ENCODE assay signal across 14 cellular contexts in the genomic region with DNA sequence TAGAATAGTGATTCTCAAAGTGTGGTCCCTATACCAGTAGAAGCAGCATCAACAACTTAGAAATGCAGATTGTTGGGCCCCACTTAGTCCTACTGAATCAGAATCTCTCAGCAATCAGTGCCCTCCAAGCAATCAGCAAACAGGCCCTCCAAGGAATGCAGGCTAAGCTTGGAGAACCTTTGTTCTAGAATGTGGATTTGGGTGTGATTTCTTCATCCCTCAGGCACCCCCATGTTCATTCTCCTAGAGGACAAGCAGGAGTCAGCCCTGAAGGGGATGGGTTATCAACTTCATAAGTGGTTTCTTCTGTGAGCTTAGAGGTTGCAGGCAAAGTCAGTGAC. TPM values are rescaled to one million over a fixed set of nuclear protein-coding genes. Genes with fewer than 3 reads are reported as not detected.
DNase-seq lines count a peak whose midpoint lies in the region; ATAC-seq and TF ChIP-seq lines count a peak whose summit lies in the region.
"Had no signal": no experiment of that assay in that cellular context is flagged by ENCODE, and none has a peak within 500 bp of the region (broad histone marks: within the 10 kb centered on the region; RNA-seq: fewer than 3 reads in every experiment).

No MANE protein-coding gene starts in this region.

- H3K4me1 ChIP-seq in lower lobe of right lung = peaks cover 46% of the 10 kb centered on the region
- H3K4me1 ChIP-seq in thyroid gland = peaks cover 35 to 38% of the 10 kb centered on the region in 2 donors

- TF ChIP-seq POLR2A in thyroid gland (IDR thresholded peaks at IDR 0.05) = no peak

- CTCF ChIA-PET in activated naive CD4-positive, alpha-beta T cell treated with anti-CD3 and anti-CD28 coated beads, Interleukin-2, amount 10 ng/mL, durations not matched to agents 7 days and 5 days (lab: Charles Lee) = interaction anchor here (1.0 to 3.1 kb wide), 5 partner anchors 18 to 71 kb away, joined by 3 to 10 read pairs (median 5); no protein-coding TSS in a partner anchor

- H3K27me3 Mint-ChIP-seq in activated naive CD4-positive, alpha-beta T cell treated with anti-CD3 and anti-CD28 coated beads, Interleukin-2, amount 10 ng/mL, durations not matched to agents 7 days and 5 days = no peaks in the 10 kb centered on the region
- H3K27me3 Mint-ChIP-seq in T-helper 17 cell = no peaks in the 10 kb centered on the region

- H3K36me3 ChIP-seq in lower lobe of right lung (peaks cover 19% of the 10 kb centered on the region), thyroid gland (no peaks in the 10 kb centered on the region)

- TF ChIP-seq CTCF in lower lobe of right lung (IDR thresholded peaks at IDR 0.05) = no peak
- no peak for TF ChIP-seq CTCF in thyroid gland (IDR thresholded peaks at IDR 0.05)

- H3K4me3 Mint-ChIP-seq in activated naive CD4-positive, alpha-beta T cell treated with anti-CD3 and anti-CD28 coated beads, Interleukin-2, amount 10 ng/mL, durations not matched to agents 7 days and 5 days = peak overlapping the region; percentile 54
- H3K4me3 Mint-ChIP-seq in T-helper 17 cell = peak overlapping the region; percentile 7

- intact Hi-C loops in lower lobe of right lung (cut with DNase I) (no loop called here), thyroid gland (cut with DNase I) (no loop called here)

- no peak for DNase-seq in activated naive CD4-positive, alpha-beta T cell treated with anti-CD3 and anti-CD28 coated beads, Interleukin-2, amount 10 ng/mL, durations not matched to agents 7 days and 5 days
- no peak for DNase-seq in activated naive CD4-positive, alpha-beta T cell treated with Interleukin-2 at 50 U/mL for 16 hours
- DNase-seq in T-helper 17 cell = no peak
- DNase-seq in lower lobe of right lung = no peak
- no peak for DNase-seq in thyroid gland
- no peak for DNase-seq in NCI-H146 (lab: John Stamatoyannopoulos, UW)
- no peak for DNase-seq in putamen (ENCODE audit: low spot score)
- no peak for DNase-seq in stimulated activated CD4-positive, alpha-beta T cell treated with anti-CD3 and anti-CD28 coated beads, Interleukin-12 subunit alpha, Interleukin-12 subunit beta, amount 100 ng/mL, for 4 hours
- DNase-seq: central memory CD4-positive, alpha-beta T cell; esophagus squamous epithelium; HCEC 1CT; mucosa of descending colon; NCI-H187 treated with DMSO at 0.1 percent for 48 hours had no signal

- H3K27ac ChIP-seq in lower lobe of right lung (no peak overlapping the region), thyroid gland (peak overlapping the region; percentile 4 to 68 (median 27))
- H3K27ac ChIP-seq: C4-2B, esophagus squamous epithelium had no signal

- peaks cover 40% of the 10 kb centered on the region for H3K36me3 Mint-ChIP-seq in activated naive CD4-positive, alpha-beta T cell treated with anti-CD3 and anti-CD28 coated beads, Interleukin-2, amount 10 ng/mL, durations not matched to agents 7 days and 5 days
- no peaks in the 10 kb centered on the region for H3K36me3 Mint-ChIP-seq in T-helper 17 cell (ENCODE audit: low read depth)

- H3K4me1 Mint-ChIP-seq in activated naive CD4-positive, alpha-beta T cell treated with anti-CD3 and anti-CD28 coated beads, Interleukin-2, amount 10 ng/mL, durations not matched to agents 7 days and 5 days = peaks cover 78% of the 10 kb centered on the region
- H3K4me1 Mint-ChIP-seq in T-helper 17 cell = peaks cover 59% of the 10 kb centered on the region

- ATAC-seq in T-helper 17 cell = no peak
- ATAC-seq in lower lobe of right lung = peak; percentile 20 to 30

- H3K9me3 ChIP-seq in T-helper 17 cell (ENCODE audit: control insufficient read depth, low read length, poor library complexity, severe bottlenecking) = no peaks in the 10 kb centered on the region
- no peaks in the 10 kb centered on the region for H3K9me3 ChIP-seq in lower lobe of right lung
- no peaks in the 10 kb centered on the region for H3K9me3 ChIP-seq in thyroid gland
- H3K9me3 ChIP-seq: esophagus squamous epithelium, mucosa of descending colon had no signal

- H3K4me3 ChIP-seq in lower lobe of right lung (no peak overlapping the region), thyroid gland (replicated peaks in 1 of 3) (no peak overlapping the region)
- H3K4me3 ChIP-seq: esophagus squamous epithelium, mucosa of descending colon had no signal

- H3K27me3 ChIP-seq in lower lobe of right lung (ENCODE audit: low read depth) (no peaks in the 10 kb centered on the region), thyroid gland (no peaks in the 10 kb centered on the region)
- H3K27me3 ChIP-seq: esophagus squamous epithelium had no signal

- no peaks in the 10 kb centered on the region for H3K9me3 Mint-ChIP-seq in activated naive CD4-positive, alpha-beta T cell treated with anti-CD3 and anti-CD28 coated beads, Interleukin-2, amount 10 ng/mL, durations not matched to agents 7 days and 5 days

- H3K27ac Mint-ChIP-seq in activated naive CD4-positive, alpha-beta T cell treated with anti-CD3 and anti-CD28 coated beads, Interleukin-2, amount 10 ng/mL, durations not matched to agents 7 days and 5 days = peak overlapping the region; percentile 92
- peak overlapping the region; percentile 87 for H3K27ac Mint-ChIP-seq in T-helper 17 cell

RNA-seq across cellular contexts. Expression of a gene that starts 40.5 kb away (rescaled TPM):
- 10 to 100 TPM; 28.7 to 35.3 TPM for total RNA-seq in T-helper 17 cell
- 35.1 TPM for total RNA-seq in lower lobe of right lung
- total RNA-seq in thyroid gland = 100 to 1,000 TPM in 1 of 4 donors, 10 to 100 TPM in 3; 52.0 to 131 (median 72.2) TPM
